Comparison of ENCODE assay signal across 26 cellular contexts in the genomic region with DNA sequence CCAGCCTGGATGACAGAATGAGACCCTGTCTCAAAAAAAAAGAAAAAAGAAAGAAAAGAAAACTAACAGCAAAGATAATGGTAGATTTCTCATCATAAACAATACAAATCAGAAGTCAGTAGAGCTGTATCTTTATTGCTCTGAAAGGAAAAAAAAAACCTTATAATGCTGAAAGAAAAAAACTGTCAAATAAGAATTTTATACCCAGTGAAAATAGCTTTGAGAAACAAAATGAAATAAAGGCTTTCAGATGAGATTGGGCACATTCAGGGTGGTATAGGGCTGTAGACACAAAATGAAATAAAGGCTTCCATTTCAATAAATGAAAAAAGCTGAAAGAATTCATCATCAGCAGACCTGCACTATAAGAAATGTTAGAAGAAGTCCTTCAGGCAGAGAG.
"Had no signal": no experiment of that assay in that cellular context is flagged by ENCODE, and none has a peak within 500 bp of the region (broad histone marks: within the 10 kb centered on the region; RNA-seq: fewer than 3 reads in every experiment).

No MANE protein-coding gene starts in this region.

- H3K4me1 ChIP-seq: colonic mucosa, esophagus muscularis mucosa, esophagus squamous epithelium, gastrocnemius medialis, gastroesophageal sphincter had no signal

- FAIRE-seq: endometrium, endothelial cell of umbilical vein had no signal

- ATAC-seq: effector memory CD8-positive, alpha-beta T cell; esophagus mucosa; foreskin keratinocyte; gastrocnemius medialis; gastroesophageal sphincter; heart left ventricle; heart right ventricle had no signal

- H3K9me3 ChIP-seq: colonic mucosa, gastrocnemius medialis had no signal

- DNase-seq: colonic mucosa; cortex of kidney; dermis blood vessel endothelial cell; dorsolateral prefrontal cortex; effector CD4-positive, alpha-beta T cell; effector CD8-positive, alpha-beta T cell; effector memory CD4-positive, alpha-beta T cell; effector memory CD8-positive, alpha-beta T cell; endodermal cell; erythroblast; esophagus squamous epithelium; foreskin fibroblast; foreskin keratinocyte; foreskin melanocyte; gastrocnemius medialis; glutamatergic neuron; head of caudate nucleus; heart left ventricle; heart right ventricle had no signal

- H3K27me3 ChIP-seq: colonic mucosa, dorsolateral prefrontal cortex, esophagus muscularis mucosa, esophagus squamous epithelium, foreskin keratinocyte, gastrocnemius medialis, gastroesophageal sphincter, heart left ventricle, heart right ventricle had no signal

- H3K27ac ChIP-seq: colonic mucosa, coronary artery, dorsolateral prefrontal cortex, epithelial cell of prostate, esophagus muscularis mucosa, esophagus squamous epithelium, foreskin keratinocyte, gastrocnemius medialis, gastroesophageal sphincter, heart left ventricle, heart right ventricle had no signal

- H3K4me3 ChIP-seq: colonic mucosa, coronary artery, dorsolateral prefrontal cortex, esophagus muscularis mucosa, esophagus squamous epithelium, gastrocnemius medialis, gastroesophageal sphincter, heart left ventricle, heart right ventricle had no signal

- H3K36me3 ChIP-seq: colonic mucosa, esophagus muscularis mucosa, esophagus squamous epithelium, gastrocnemius medialis, gastroesophageal sphincter, heart left ventricle, heart right ventricle had no signal
